ENCODE assay signal across 3 cellular contexts in genomic region chr19:16668702-16669101, GRCh38. TPM values are rescaled to one million over a fixed set of nuclear protein-coding genes. Genes with fewer than 3 reads are reported as not detected.
"Had no signal": no experiment of that assay in that cellular context is flagged by ENCODE, and none has a peak within 500 bp of the region (broad histone marks: within the 10 kb centered on the region; RNA-seq: fewer than 3 reads in every experiment).

No MANE protein-coding gene starts in this region.

RNA-seq across cellular contexts. Expression of gene NWD1, which starts 50.9 kb away (rescaled TPM):
- total RNA-seq: HT1080, IMR-90 had no signal
- polyA plus RNA-seq: IgD-negative memory B cell, IMR-90 had no signal
